Comparison of ENCODE assay signal across 29 cellular contexts in the genomic region with DNA sequence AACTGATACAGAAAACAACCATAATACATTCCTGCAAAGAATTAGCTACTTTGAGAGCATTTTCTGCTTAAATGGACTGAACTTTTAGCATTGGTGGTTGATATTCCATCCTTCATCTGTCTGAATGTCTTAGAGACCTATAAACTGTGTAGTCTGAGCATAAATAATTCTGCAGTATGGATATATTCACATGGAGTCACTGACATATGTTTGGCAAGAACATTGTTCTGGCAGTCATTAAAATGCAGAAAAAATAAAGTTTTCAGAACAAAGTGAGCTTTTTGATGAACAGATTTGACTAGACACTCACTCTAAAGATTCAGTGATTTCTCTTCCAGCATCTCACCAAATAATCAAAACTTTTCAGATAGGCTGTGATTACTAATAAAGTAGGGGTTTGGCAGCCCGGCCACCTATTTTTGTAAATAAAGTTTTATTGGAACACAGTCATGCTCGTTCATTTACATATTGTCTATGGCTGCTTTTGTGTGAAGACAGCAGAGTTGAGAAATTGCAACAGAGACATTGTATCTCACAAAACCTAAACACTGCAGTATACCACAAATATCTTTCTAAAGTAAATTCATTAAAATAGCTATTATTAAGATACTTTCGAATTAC. TPM values are rescaled to one million over a fixed set of nuclear protein-coding genes. Genes with fewer than 3 reads are reported as not detected.
"Had no signal": no experiment of that assay in that cellular context is flagged by ENCODE, and none has a peak within 500 bp of the region (broad histone marks: within the 10 kb centered on the region; RNA-seq: fewer than 3 reads in every experiment).

No MANE protein-coding gene starts in this region.

- H3K4me3 ChIP-seq: colonic mucosa, heart left ventricle, neural progenitor cell, psoas muscle, smooth muscle cell, upper lobe of left lung, vagina had no signal

- H3K27ac Mint-ChIP-seq: activated CD4-positive, alpha-beta T cell treated with anti-CD3 and anti-CD28 coated beads for 36 hours; activated naive CD4-positive, alpha-beta T cell treated with anti-CD3 and anti-CD28 coated beads, Interleukin-2, amount 50 U/mL, for 72 hours; activated T-cell treated with anti-CD3 and anti-CD28 coated beads, Interleukin-2, amount 50 U/mL, for 72 hours; mesothelial cell of epicardium; neural progenitor cell; stimulated activated memory B cell treated with anti-CD40 and anti-IgM and Interleukin-4, amounts not matched to agents 10 μg/mL and 1 μg/mL and 100 μg/mL, for 72 hours; stimulated activated naive CD8-positive, alpha-beta T cell treated with anti-CD3 and anti-CD28 coated beads, Interleukin-15, amount 100 ng/mL, for 72 hours had no signal

- H3K27ac ChIP-seq: colonic mucosa, heart left ventricle, neural progenitor cell, parathyroid adenoma, psoas muscle, upper lobe of left lung, vagina had no signal

- H3K9me3 ChIP-seq: colonic mucosa, heart left ventricle, psoas muscle, upper lobe of left lung, vagina had no signal

- H3K79me2 ChIP-seq: parathyroid adenoma had no signal

- H3K4me3 Mint-ChIP-seq: activated CD4-positive, alpha-beta T cell treated with anti-CD3 and anti-CD28 coated beads for 36 hours; activated CD8-positive, alpha-beta memory T cell treated with anti-CD3 and anti-CD28 coated beads, Interleukin-2, amount 10 ng/mL, durations not matched to agents 7 days and 5 days; activated CD8-positive, alpha-beta T cell treated with anti-CD3 and anti-CD28 coated beads, Interleukin-2, amount 10 ng/mL, durations not matched to agents 7 days and 5 days; activated T-cell treated with anti-CD3 and anti-CD28 coated beads, Interleukin-2, amount 50 U/mL, for 72 hours; central memory CD8-positive, alpha-beta T cell; mesothelial cell of epicardium; neural progenitor cell; stimulated activated memory B cell treated with anti-CD40 and anti-IgM and Interleukin-4, amounts not matched to agents 10 μg/mL and 1 μg/mL and 100 μg/mL, for 72 hours; stimulated activated naive CD8-positive, alpha-beta T cell treated with anti-CD3 and anti-CD28 coated beads, Interleukin-15, amount 100 ng/mL, for 72 hours had no signal

- H3K27me3 Mint-ChIP-seq: activated CD4-positive, alpha-beta T cell treated with anti-CD3 and anti-CD28 coated beads for 36 hours; central memory CD8-positive, alpha-beta T cell; naive B cell; stimulated activated naive CD8-positive, alpha-beta T cell treated with anti-CD3 and anti-CD28 coated beads, Interleukin-15, amount 100 ng/mL, for 72 hours had no signal

- H3K9ac ChIP-seq: neural progenitor cell, parathyroid adenoma had no signal

- H3K9me3 Mint-ChIP-seq: activated naive CD4-positive, alpha-beta T cell treated with anti-CD3 and anti-CD28 coated beads, Interleukin-2, amount 50 U/mL, for 72 hours; activated T-cell treated with anti-CD3 and anti-CD28 coated beads, Interleukin-2, amount 50 U/mL, for 72 hours; central memory CD8-positive, alpha-beta T cell; mesothelial cell of epicardium; neural progenitor cell; stimulated activated memory B cell treated with anti-CD40 and anti-IgM and Interleukin-4, amounts not matched to agents 10 μg/mL and 1 μg/mL and 100 μg/mL, for 72 hours; stimulated activated naive CD8-positive, alpha-beta T cell treated with anti-CD3 and anti-CD28 coated beads, Interleukin-15, amount 100 ng/mL, for 72 hours had no signal

- H2AFZ ChIP-seq: neural progenitor cell, parathyroid adenoma had no signal

- H3K4me1 ChIP-seq: colonic mucosa, parathyroid adenoma, psoas muscle, upper lobe of left lung, vagina had no signal

- H3K4me1 Mint-ChIP-seq: mesothelial cell of epicardium, neural progenitor cell had no signal

- H3K36me3 Mint-ChIP-seq: activated naive CD4-positive, alpha-beta T cell treated with anti-CD3 and anti-CD28 coated beads, Interleukin-2, amount 50 U/mL, for 72 hours; mesothelial cell of epicardium; neural progenitor cell; stimulated activated memory B cell treated with anti-CD40 and anti-IgM and Interleukin-4, amounts not matched to agents 10 μg/mL and 1 μg/mL and 100 μg/mL, for 72 hours had no signal

- H3K4me2 ChIP-seq: neural progenitor cell, smooth muscle cell had no signal

- DNase-seq: activated CD4-positive, alpha-beta T cell treated with anti-CD3 and anti-CD28 coated beads for 36 hours; activated CD4-positive, CD25-positive, alpha-beta regulatory T cell; activated CD8-positive, alpha-beta memory T cell treated with anti-CD3 and anti-CD28 coated beads, Interleukin-2, amount 10 ng/mL, durations not matched to agents 7 days and 5 days; activated CD8-positive, alpha-beta T cell treated with anti-CD3 and anti-CD28 coated beads, Interleukin-2, amount 10 ng/mL, durations not matched to agents 7 days and 5 days; activated naive CD4-positive, alpha-beta T cell; activated T-cell treated with anti-CD3 and anti-CD28 coated beads for 4 hours; activated T-cell treated with anti-CD3 and anti-CD28 coated beads, Interleukin-2, amount 50 U/mL, for 72 hours; colonic mucosa; effector CD8-positive, alpha-beta T cell; heart left ventricle; hypothalamus; naive B cell; occipital lobe; psoas muscle; stimulated activated CD4-positive, alpha-beta T cell treated with anti-CD3 and anti-CD28 coated beads, Interleukin-1b, Interleukin-23, amount 100 ng/mL, for 48 hours; stimulated activated CD4-positive, alpha-beta T cell treated with anti-CD3 and anti-CD28 coated beads, Interleukin-4, amount 100 ng/mL, for 4 hours; stimulated activated CD8-positive, alpha-beta memory T cell treated with anti-CD3 and anti-CD28 coated beads, Interleukin-4, amount 100 ng/mL, for 48 hours; stimulated activated naive CD8-positive, alpha-beta T cell treated with anti-CD3 and anti-CD28 coated beads, Interleukin-15, amount 100 ng/mL, for 72 hours; substantia nigra; upper lobe of left lung had no signal

- ATAC-seq: activated CD4-positive, alpha-beta T cell treated with anti-CD3 and anti-CD28 coated beads for 36 hours; activated CD8-positive, alpha-beta memory T cell treated with anti-CD3 and anti-CD28 coated beads, Interleukin-2, amount 10 ng/mL, durations not matched to agents 7 days and 5 days; activated CD8-positive, alpha-beta T cell treated with anti-CD3 and anti-CD28 coated beads, Interleukin-2, amount 10 ng/mL, durations not matched to agents 7 days and 5 days; activated naive CD4-positive, alpha-beta T cell treated with anti-CD3 and anti-CD28 coated beads, Interleukin-2, amount 50 U/mL, for 72 hours; activated T-cell treated with anti-CD3 and anti-CD28 coated beads, Interleukin-2, amount 50 U/mL, for 72 hours; heart left ventricle; stimulated activated naive CD8-positive, alpha-beta T cell treated with anti-CD3 and anti-CD28 coated beads, Interleukin-15, amount 100 ng/mL, for 72 hours had no signal

- H3K36me3 ChIP-seq: colonic mucosa, heart left ventricle, neural progenitor cell, upper lobe of left lung, vagina had no signal

- FAIRE-seq: bronchial epithelial cell had no signal

- H3K27me3 ChIP-seq: colonic mucosa, heart left ventricle, neural progenitor cell, upper lobe of left lung, vagina had no signal

RNA-seq across cellular contexts. Expression of a gene that starts 44.1 kb away (rescaled TPM):
- polyA plus RNA-seq: smooth muscle cell had no signal
